In the genomic region with DNA sequence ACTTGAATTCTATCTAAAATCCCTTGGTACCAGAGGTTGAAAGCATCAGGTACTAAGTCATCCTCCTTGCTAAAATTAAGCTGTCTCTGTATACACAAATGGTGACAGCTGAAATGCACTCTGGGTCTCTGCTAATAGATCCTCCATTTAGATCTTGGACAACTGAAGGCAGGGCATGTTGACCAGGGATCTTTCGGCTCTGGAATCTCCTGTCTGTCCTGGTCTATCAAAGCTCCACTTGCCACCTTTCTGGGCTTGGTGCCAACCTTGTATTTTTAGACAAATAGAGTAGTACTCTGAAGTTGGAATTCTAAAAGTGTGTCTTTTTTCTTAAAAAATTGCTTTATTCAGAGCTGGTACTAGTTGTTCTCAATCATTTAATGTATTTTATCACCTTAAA, we compare ENCODE assay signal across 1 cellular context.
TF ChIP-seq lines count a peak whose summit lies in the region.

No MANE protein-coding gene starts in this region.

TF ChIP-seq in A549, 52 proteins besides CTCF, POLR2A, EP300 and RAD21 (continued from another document):
- TF ChIP-seq, protein P1, sequence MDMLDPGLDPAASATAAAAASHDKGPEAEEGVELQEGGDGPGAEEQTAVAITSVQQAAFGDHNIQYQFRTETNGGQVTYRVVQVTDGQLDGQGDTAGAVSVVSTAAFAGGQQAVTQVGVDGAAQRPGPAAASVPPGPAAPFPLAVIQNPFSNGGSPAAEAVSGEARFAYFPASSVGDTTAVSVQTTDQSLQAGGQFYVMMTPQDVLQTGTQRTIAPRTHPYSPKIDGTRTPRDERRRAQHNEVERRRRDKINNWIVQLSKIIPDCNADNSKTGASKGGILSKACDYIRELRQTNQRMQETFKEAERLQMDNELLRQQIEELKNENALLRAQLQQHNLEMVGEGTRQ (IDR thresholded peaks at IDR 0.05) = no peak
- TF ChIP-seq GATA3 (IDR thresholded peaks at IDR 0.05; ENCODE audit: borderline replicate concordance) (no peak), RARB (CRISPR knock-in tag; IDR thresholded peaks at IDR 0.05) (no peak), TFCP2L1 (CRISPR knock-in tag; IDR thresholded peaks at IDR 0.05) (no peak), ZNF302 (CRISPR knock-in tag; IDR thresholded peaks at IDR 0.05) (no peak), RNF2 (IDR thresholded peaks at IDR 0.05; ENCODE audit: borderline replicate concordance, low read depth) (no peak), ESRRA (IDR thresholded peaks at IDR 0.05; ENCODE audit: borderline replicate concordance, low read length) (no peak)
